In genomic region chr3:192917258-192917507, GRCh38 we compare ENCODE assay signal across 9 cellular contexts. TPM values are rescaled to one million over a fixed set of nuclear protein-coding genes. Genes with fewer than 3 reads are reported as not detected.
DNase-seq lines count a peak whose midpoint lies in the region; ATAC-seq, FAIRE-seq and TF ChIP-seq lines count a peak whose summit lies in the region.
"Had no signal": no experiment of that assay in that cellular context is flagged by ENCODE, and none has a peak within 500 bp of the region (broad histone marks: within the 10 kb centered on the region; RNA-seq: fewer than 3 reads in every experiment).

No MANE protein-coding gene starts in this region.

- no peaks in the 10 kb centered on the region for H3K9me3 Mint-ChIP-seq in central memory CD8-positive, alpha-beta T cell

- H3K27ac Mint-ChIP-seq in central memory CD8-positive, alpha-beta T cell (ENCODE audit: low read depth) = peak overlapping the region; percentile 86

- H3K4me3 Mint-ChIP-seq in central memory CD8-positive, alpha-beta T cell = peak overlapping the region; percentile 82

- peaks cover 0 to 38% (median 24%) of the 10 kb centered on the region in 12 donors for H3K4me1 ChIP-seq in heart left ventricle
- H3K4me1 ChIP-seq in muscle layer of duodenum (ENCODE audit: control insufficient read depth in 1 of 2, insufficient read depth in 2 of 2, low read length in 2 of 2) = peaks cover 6 to 30% of the 10 kb centered on the region in 2 donors

- peak overlapping the region; percentile 60 to 95 (median 76) for H3K4me3 ChIP-seq in heart left ventricle
- peak overlapping the region; percentile 79 to 90 for H3K4me3 ChIP-seq in muscle layer of duodenum (ENCODE audit: low read depth in 1 of 2, low read length in 2 of 2)

- no peak for TF ChIP-seq POLR2A in heart left ventricle (IDR thresholded peaks at IDR 0.05)

- WGBS in heart left ventricle, 4 donors = 0 to 1% (median 0%) methylated on average over 13 of the region's 13 CpGs

- no peak for TF ChIP-seq CTCF in heart left ventricle (IDR thresholded peaks at IDR 0.05)

- H3K36me3 Mint-ChIP-seq in central memory CD8-positive, alpha-beta T cell (ENCODE audit: insufficient read depth) = peaks cover 2% of the 10 kb centered on the region

- no peak for ATAC-seq in heart left ventricle
- no peak for ATAC-seq in left cardiac atrium
- ATAC-seq in central memory CD8-positive, alpha-beta T cell (replicated peaks; ENCODE audit: extremely low read depth, poor library complexity, severe bottlenecking) = peak; percentile 34

- intact Hi-C loops in heart left ventricle (cut with DNase I) (loop anchor here (2.0 to 10.0 kb wide), 11 partner anchors 85 to 658 kb away; no protein-coding TSS in a partner anchor), left cardiac atrium (cut with DNase I) (loop anchor here in 1 of 2 donors (5.0 kb wide), 1 partner anchor 80 kb away; no protein-coding TSS in a partner anchor)

- peaks cover 59% of the 10 kb centered on the region for H3K27me3 Mint-ChIP-seq in central memory CD8-positive, alpha-beta T cell

- H3K27ac ChIP-seq in heart left ventricle = peak overlapping the region; percentile 72 to 97 (median 94)
- H3K27ac ChIP-seq in muscle layer of duodenum (ENCODE audit: low read length) = peak overlapping the region; percentile 71

- H3K4me1 Mint-ChIP-seq in central memory CD8-positive, alpha-beta T cell = peaks cover 7% of the 10 kb centered on the region

- FAIRE-seq in RCC 7860 (lab: Jason Lieb, UNC) = no peak
- FAIRE-seq: G401.6 had no signal

- H3K27me3 ChIP-seq in heart left ventricle (peaks cover 0 to 7% (median 0%) of the 10 kb centered on the region in 9 donors), muscle layer of duodenum (ENCODE audit: low read depth, low read length) (no peaks in the 10 kb centered on the region)

- peak in 1 of 5 donors; percentile 41 for DNase-seq in heart left ventricle
- DNase-seq in left cardiac atrium = no peak
- peak; percentile 93 for DNase-seq in NCI-H1105 treated with DMSO at 0.1 percent for 48 hours (lab: John Stamatoyannopoulos, UW)
- no peak for DNase-seq in central memory CD8-positive, alpha-beta T cell (ENCODE audit: low spot score in 2 of 2)
- no peak for DNase-seq in NOMO-1 (lab: John Stamatoyannopoulos, UW; ENCODE audit: unreplicated experiment in 2 of 2)
- DNase-seq in RCC 7860 (ENCODE audit: low spot score) = no peak
- DNase-seq in COR-L47 (lab: John Stamatoyannopoulos, UW) = no peak

- H3K36me3 ChIP-seq in heart left ventricle (no peaks in the 10 kb centered on the region), muscle layer of duodenum (ENCODE audit: control insufficient read depth in 1 of 2, insufficient read depth in 2 of 2, low read length in 2 of 2) (no peaks in the 10 kb centered on the region)

- H3K9me3 ChIP-seq in heart left ventricle (no peaks in the 10 kb centered on the region), muscle layer of duodenum (ENCODE audit: control insufficient read depth in 1 of 2, low read length in 2 of 2) (no peaks in the 10 kb centered on the region)

RNA-seq across cellular contexts. Expression of gene MB21D2, which starts 0.5 kb away (rescaled TPM):
- 1 to 10 TPM; 2.3 to 5.0 (median 4.0) TPM for total RNA-seq in heart left ventricle
- polyA plus RNA-seq in heart left ventricle = 1 to 10 TPM in 1 of 2 donors, under 1 TPM in 1; 0.91 to 3.0 TPM
- total RNA-seq in left cardiac atrium = 1 to 10 TPM; 2.2 to 4.1 TPM
